ENCODE assay signal across 16 cellular contexts in genomic region chrX:17967888-17968287, GRCh38.
A peak's percentile ranks its signal among the peaks of the same experiment; 100 is the strongest.
DNase-seq lines count a peak whose midpoint lies in the region; ATAC-seq and TF ChIP-seq lines count a peak whose summit lies in the region.
"Had no signal": no experiment of that assay in that cellular context is flagged by ENCODE, and none has a peak within 500 bp of the region (broad histone marks: within the 10 kb centered on the region; RNA-seq: fewer than 3 reads in every experiment).

No MANE protein-coding gene starts in this region.

- 54% methylated on average over 3 of the region's 3 CpGs for WGBS in hepatocyte (ENCODE audit: low lambda C conversion rate, missing lambda C conversion rate)

- no peaks in the 10 kb centered on the region for H3K9me3 Mint-ChIP-seq in activated T-cell treated with anti-CD3 and anti-CD28 coated beads, Interleukin-2, amount 50 U/mL, for 4 hours
- H3K9me3 Mint-ChIP-seq: central memory CD8-positive, alpha-beta T cell had no signal

- no peak overlapping the region for H3K4me2 ChIP-seq in hepatocyte
- H3K4me2 ChIP-seq: BLaER1 had no signal

- DNase-seq in NCI-H1436 (lab: John Stamatoyannopoulos, UW) (peak; percentile 49), NCI-H510A (lab: John Stamatoyannopoulos, UW) (peak; percentile 34), hepatocyte (ENCODE audit: low spot score) (peak; percentile 38), upper lobe of right lung (no peak), dedifferentiated amniotic fluid mesenchymal stem cell (ENCODE audit: extremely low spot score) (no peak)
- no peak for DNase-seq in activated T-cell treated with anti-CD3 and anti-CD28 coated beads, Interleukin-2, amount 50 U/mL, for 4 hours
- DNase-seq: activated CD4-positive, alpha-beta T cell treated with anti-CD3 and anti-CD28 coated beads for 36 hours; left cardiac atrium; NCI-H2171 treated with DMSO at 0.1 percent for 48 hours; psoas muscle; RPMI8226; T-helper 2 cell had no signal

- ATAC-seq in upper lobe of right lung (peak; percentile 62), GM19328 (IDR thresholded peaks at IDR 0.05; ENCODE audit: unreplicated experiment) (no peak)
- no peak for ATAC-seq in activated T-cell treated with anti-CD3 and anti-CD28 coated beads, Interleukin-2, amount 50 U/mL, for 4 hours
- ATAC-seq: activated CD4-positive, alpha-beta T cell treated with anti-CD3 and anti-CD28 coated beads for 36 hours; psoas muscle had no signal

- no peak overlapping the region for H2AFZ ChIP-seq in hepatocyte

- H3K27me3 ChIP-seq in hepatocyte: no peaks in the 10 kb centered on the region
- H3K27me3 ChIP-seq in upper lobe of right lung: no peaks in the 10 kb centered on the region
- H3K27me3 ChIP-seq: suprapubic skin had no signal

- intact Hi-C loops in upper lobe of right lung (cut with DNase I): no loop called here

- H4K20me1 ChIP-seq in hepatocyte (ENCODE audit: insufficient read depth, poor library complexity, severe bottlenecking): no peaks in the 10 kb centered on the region
- H4K20me1 ChIP-seq: BLaER1 had no signal

- H3K36me3 ChIP-seq in hepatocyte (replicated peaks; ENCODE audit: insufficient read depth, low read depth) (no peaks in the 10 kb centered on the region), upper lobe of right lung (no peaks in the 10 kb centered on the region)
- H3K36me3 ChIP-seq: BLaER1, suprapubic skin had no signal

- H3K4me3 ChIP-seq in hepatocyte (no peak overlapping the region), upper lobe of right lung (no peak overlapping the region)
- H3K4me3 ChIP-seq: BLaER1, psoas muscle, suprapubic skin had no signal

- no peak overlapping the region for H3K27ac ChIP-seq in hepatocyte
- no peak overlapping the region for H3K27ac ChIP-seq in upper lobe of right lung
- H3K27ac ChIP-seq: BLaER1, psoas muscle, suprapubic skin had no signal

- H3K79me2 ChIP-seq in hepatocyte: no peaks in the 10 kb centered on the region

- H3K9me3 ChIP-seq in hepatocyte (ENCODE audit: low read depth) (peaks cover 4% of the 10 kb centered on the region), upper lobe of right lung (no peaks in the 10 kb centered on the region)
- H3K9me3 ChIP-seq: BLaER1, psoas muscle, suprapubic skin had no signal

- H3K4me3 Mint-ChIP-seq in activated T-cell treated with anti-CD3 and anti-CD28 coated beads, Interleukin-2, amount 50 U/mL, for 4 hours: no peak overlapping the region
- H3K4me3 Mint-ChIP-seq: activated CD4-positive, alpha-beta T cell treated with anti-CD3 and anti-CD28 coated beads for 36 hours; central memory CD8-positive, alpha-beta T cell had no signal

- no peaks in the 10 kb centered on the region for H3K4me1 Mint-ChIP-seq in activated T-cell treated with anti-CD3 and anti-CD28 coated beads, Interleukin-2, amount 50 U/mL, for 4 hours (ENCODE audit: low read depth)
- H3K4me1 Mint-ChIP-seq: activated CD4-positive, alpha-beta T cell treated with anti-CD3 and anti-CD28 coated beads for 36 hours; central memory CD8-positive, alpha-beta T cell had no signal

- H3K36me3 Mint-ChIP-seq in activated T-cell treated with anti-CD3 and anti-CD28 coated beads, Interleukin-2, amount 50 U/mL, for 4 hours (ENCODE audit: insufficient read depth): no peaks in the 10 kb centered on the region

- H3K27me3 Mint-ChIP-seq in activated T-cell treated with anti-CD3 and anti-CD28 coated beads, Interleukin-2, amount 50 U/mL, for 4 hours (ENCODE audit: low read depth): no peaks in the 10 kb centered on the region
- H3K27me3 Mint-ChIP-seq: activated CD4-positive, alpha-beta T cell treated with anti-CD3 and anti-CD28 coated beads for 36 hours; central memory CD8-positive, alpha-beta T cell had no signal

- no peaks in the 10 kb centered on the region for H3K9me2 ChIP-seq in hepatocyte (replicated peaks; ENCODE audit: insufficient read depth)

- TF ChIP-seq CTCF in hepatocyte (IDR thresholded peaks at IDR 0.05; ENCODE audit: poor library complexity) (no peak), upper lobe of right lung (IDR thresholded peaks at IDR 0.05) (no peak)

- H3K4me1 ChIP-seq in hepatocyte (ENCODE audit: insufficient read depth): no peaks in the 10 kb centered on the region
- no peaks in the 10 kb centered on the region for H3K4me1 ChIP-seq in upper lobe of right lung
- H3K4me1 ChIP-seq: BLaER1, psoas muscle, suprapubic skin had no signal

Comparison
In these comparisons a context has a peak if more than half of its experiments do, and no peak if none do; other contexts are left out.
1. DNase-seq: peak in NCI-H1436 (single experiment), NCI-H510A (single experiment) and hepatocyte (single experiment); none in upper lobe of right lung (single experiment), dedifferentiated amniotic fluid mesenchymal stem cell (single experiment) and activated T-cell treated with anti-CD3 and anti-CD28 coated beads, Interleukin-2, amount 50 U/mL, for 4 hours (single experiment).